In genomic region chr13:112083971-112084370, GRCh38 we compare ENCODE assay signal across 40 cellular contexts. TPM values are rescaled to one million over a fixed set of nuclear protein-coding genes. Genes with fewer than 3 reads are reported as not detected.
"Had no signal": no experiment of that assay in that cellular context is flagged by ENCODE, and none has a peak within 500 bp of the region (broad histone marks: within the 10 kb centered on the region; RNA-seq: fewer than 3 reads in every experiment).

No MANE protein-coding gene starts in this region.

- H3K36me3 ChIP-seq: MG63 had no signal

- DNase-seq: Karpas-422, Kasumi-1, MG63, MM.1S, MV-4-11, NCI-H1048, NCI-H1092, NCI-H1092 treated with DMSO at 0.1 percent for 48 hours, NCI-H1105, NCI-H1105 treated with DMSO at 0.1 percent for 48 hours, NCI-H1417, NCI-H1417 treated with DMSO at 0.1 percent for 48 hours, NCI-H1436, NCI-H1436 treated with DMSO at 0.1 percent for 48 hours, NCI-H146, NCI-H1694, NCI-H1694 treated with DMSO at 0.1 percent for 48 hours, NCI-H187, NCI-H187 treated with DMSO at 0.1 percent for 48 hours, NCI-H1930, NCI-H2029, NCI-H2029 treated with DMSO at 0.1 percent for 48 hours, NCI-H2081, NCI-H2081 treated with DMSO at 0.1 percent for 48 hours, NCI-H2107, NCI-H2171, NCI-H2171 treated with DMSO at 0.1 percent for 48 hours, NCI-H2227 treated with DMSO at 0.1 percent for 48 hours, NCI-H226, NCI-H345, NCI-H446, NCI-H446 treated with DMSO at 0.1 percent for 48 hours, NCI-H510A, NCI-H510A treated with DMSO at 0.1 percent for 48 hours, NCI-H524, NCI-H524 treated with DMSO at 0.1 percent for 48 hours had no signal

- H3K9me3 ChIP-seq: MG63 had no signal

- H3K4me3 ChIP-seq: MG63 had no signal

- H3K27me3 ChIP-seq: MG63 had no signal

RNA-seq across cellular contexts. Expression of gene SOX1, which starts 17.0 kb away (rescaled TPM):
- total RNA-seq: LHCN-M2, M059J, MCF 10A, NCI-H460 had no signal
